In the genomic region with DNA sequence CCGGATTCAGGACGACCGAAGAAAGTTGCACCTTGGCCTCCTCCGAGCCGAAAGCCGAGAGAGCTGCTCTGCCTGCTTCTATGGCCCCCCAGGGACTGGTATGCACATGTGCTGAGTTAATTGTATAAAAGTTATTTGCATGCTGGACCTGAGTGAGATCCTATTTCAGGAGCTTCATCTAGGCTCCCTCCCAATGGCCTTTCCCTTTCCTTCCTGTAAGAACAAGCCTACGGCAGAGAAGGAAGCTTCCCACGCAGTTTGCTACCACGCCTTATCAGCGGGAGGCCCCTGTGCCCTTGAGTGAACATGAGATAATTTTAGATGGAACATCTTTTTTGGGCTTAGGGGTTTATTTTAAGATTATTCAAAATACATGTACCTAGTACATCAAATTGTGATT, we compare ENCODE assay signal across 22 cellular contexts.
DNase-seq lines count a peak whose midpoint lies in the region; ATAC-seq and TF ChIP-seq lines count a peak whose summit lies in the region.
"Had no signal": no experiment of that assay in that cellular context is flagged by ENCODE, and none has a peak within 500 bp of the region (broad histone marks: within the 10 kb centered on the region; RNA-seq: fewer than 3 reads in every experiment).

No MANE protein-coding gene starts in this region.

- peak; percentile 27 for DNase-seq in MCF 10A (ENCODE audit: unreplicated experiment)
- no peak for DNase-seq in breast epithelium (ENCODE audit: low spot score in 2 of 2)
- DNase-seq in epithelial cell of esophagus (ENCODE audit: low read depth), result peak; percentile 35
- DNase-seq in left kidney (ENCODE audit: low read depth, low spot score), result peak; percentile 12
- no peak for DNase-seq in upper lobe of right lung
- DNase-seq in activated T-cell treated with anti-CD3 and anti-CD28 coated beads, Interleukin-2, amount 50 U/mL, for 24 hours, result no peak
- DNase-seq: activated CD8-positive, alpha-beta memory T cell treated with anti-CD3 and anti-CD28 coated beads for 24 hours; body of pancreas; cortex of kidney; foreskin melanocyte; mammary epithelial cell; naive B cell; NCI-H1694 treated with DMSO at 0.1 percent for 48 hours; SIG-M5; T-helper 2 cell had no signal

- no peak overlapping the region for H3K4me3 Mint-ChIP-seq in MCF 10A (ENCODE audit: unreplicated experiment)
- no peak overlapping the region for H3K4me3 Mint-ChIP-seq in activated T-cell treated with anti-CD3 and anti-CD28 coated beads, Interleukin-2, amount 50 U/mL, for 24 hours
- H3K4me3 Mint-ChIP-seq: activated naive CD8-positive, alpha-beta T cell; WTC11 had no signal

- no peak for TF ChIP-seq CTCF in MCF 10A (IDR thresholded peaks at IDR 0.05; ENCODE audit: unreplicated experiment)
- TF ChIP-seq CTCF in breast epithelium (IDR thresholded peaks at IDR 0.05), result no peak
- TF ChIP-seq CTCF in epithelial cell of esophagus (IDR thresholded peaks at IDR 0.05; ENCODE audit: insufficient read depth, low read depth, low read length, missing control alignments), result no peak
- TF ChIP-seq CTCF in upper lobe of right lung (IDR thresholded peaks at IDR 0.05), result no peak

- H3K27me3 Mint-ChIP-seq in MCF 10A (ENCODE audit: insufficient read depth, unreplicated experiment), result no peaks in the 10 kb centered on the region
- peaks cover 5% of the 10 kb centered on the region for H3K27me3 Mint-ChIP-seq in activated T-cell treated with anti-CD3 and anti-CD28 coated beads, Interleukin-2, amount 50 U/mL, for 24 hours
- H3K27me3 Mint-ChIP-seq: activated naive CD8-positive, alpha-beta T cell; naive B cell had no signal

- POLR2A ChIA-PET in MCF 10A (lab: Yijun Ruan, JAX), result interaction anchor here (0.7 to 3.2 kb wide), 3 partner anchors 9 to 153 kb away, joined by 3 to 10 read pairs (median 3); no protein-coding TSS in a partner anchor

- H3K27me3 ChIP-seq in breast epithelium (no peaks in the 10 kb centered on the region), upper lobe of right lung (no peaks in the 10 kb centered on the region)
- H3K27me3 ChIP-seq: body of pancreas had no signal

- H3K4me1 ChIP-seq in breast epithelium, result no peaks in the 10 kb centered on the region
- H3K4me1 ChIP-seq in upper lobe of right lung, result peaks cover 5% of the 10 kb centered on the region
- H3K4me1 ChIP-seq: body of pancreas, parathyroid adenoma had no signal

- H3K9me3 ChIP-seq in breast epithelium, result peaks cover 0 to 3% of the 10 kb centered on the region in 2 donors
- no peaks in the 10 kb centered on the region for H3K9me3 ChIP-seq in upper lobe of right lung
- H3K9me3 ChIP-seq: thoracic aorta had no signal

- intact Hi-C loops in MCF 10A (cut with micrococcal nuclease), result no loop called here
- intact Hi-C loops in breast epithelium (cut with DNase I; ENCODE audit: low total_unique reads), result no loop called here
- intact Hi-C loops in upper lobe of right lung (cut with DNase I), result no loop called here

- no peak for TF ChIP-seq POLR2A in breast epithelium (IDR thresholded peaks at IDR 0.05)

- H3K4me3 ChIP-seq in breast epithelium (no peak overlapping the region), epithelial cell of esophagus (ENCODE audit: low read length) (no peak overlapping the region), upper lobe of right lung (no peak overlapping the region)
- H3K4me3 ChIP-seq: body of pancreas, thoracic aorta had no signal

- H3K9me3 Mint-ChIP-seq in MCF 10A (ENCODE audit: unreplicated experiment), result no peaks in the 10 kb centered on the region
- H3K9me3 Mint-ChIP-seq in activated T-cell treated with anti-CD3 and anti-CD28 coated beads, Interleukin-2, amount 50 U/mL, for 24 hours, result no peaks in the 10 kb centered on the region

- ATAC-seq in upper lobe of right lung (peak; percentile 29), GM19324 (IDR thresholded peaks at IDR 0.05; ENCODE audit: low FRiP score, unreplicated experiment) (no peak), HG02642 (IDR thresholded peaks at IDR 0.05; ENCODE audit: poor library complexity, unreplicated experiment) (no peak)
- ATAC-seq: body of pancreas, WTC11 had no signal

- CTCF ChIA-PET in MCF 10A (lab: Yijun Ruan, JAX), result interaction anchor here (0.6 to 7.2 kb wide), 3 partner anchors 8 to 36 kb away, joined by 3 to 85 read pairs (median 4); no protein-coding TSS in a partner anchor

- no peaks in the 10 kb centered on the region for H3K36me3 ChIP-seq in breast epithelium
- H3K36me3 ChIP-seq in upper lobe of right lung, result no peaks in the 10 kb centered on the region
- H3K36me3 ChIP-seq: thoracic aorta had no signal

- no TSS peak for BruUV-seq in MCF 10A (replicated peaks; lab: Mats Ljungman, UMichigan)

- peaks cover 5% of the 10 kb centered on the region for H3K36me3 Mint-ChIP-seq in MCF 10A (ENCODE audit: insufficient read depth, unreplicated experiment)
- H3K36me3 Mint-ChIP-seq in activated T-cell treated with anti-CD3 and anti-CD28 coated beads, Interleukin-2, amount 50 U/mL, for 24 hours (ENCODE audit: low read depth), result no peaks in the 10 kb centered on the region
- H3K36me3 Mint-ChIP-seq: activated naive CD8-positive, alpha-beta T cell; naive B cell; WTC11 had no signal

- H3K4me1 Mint-ChIP-seq in MCF 10A (ENCODE audit: insufficient read depth, unreplicated experiment), result peaks cover 28% of the 10 kb centered on the region
- H3K4me1 Mint-ChIP-seq in activated T-cell treated with anti-CD3 and anti-CD28 coated beads, Interleukin-2, amount 50 U/mL, for 24 hours (ENCODE audit: low read depth), result peaks cover 12% of the 10 kb centered on the region

- H3K27ac ChIP-seq in breast epithelium (peak overlapping the region in 1 of 2 donors; percentile 54), upper lobe of right lung (no peak overlapping the region)
- H3K27ac ChIP-seq: body of pancreas, C4-2B, parathyroid adenoma, thoracic aorta had no signal

- no peak overlapping the region for H3K27ac Mint-ChIP-seq in MCF 10A (ENCODE audit: low read depth, unreplicated experiment)
- H3K27ac Mint-ChIP-seq in activated T-cell treated with anti-CD3 and anti-CD28 coated beads, Interleukin-2, amount 50 U/mL, for 24 hours, result no peak overlapping the region
- H3K27ac Mint-ChIP-seq: activated naive CD8-positive, alpha-beta T cell; WTC11 had no signal

Comparison
In these comparisons a context has a peak if more than half of its experiments do, and no peak if none do; other contexts are left out.
1. DNase-seq: peak in MCF 10A (single experiment), epithelial cell of esophagus (single experiment) and left kidney (single experiment); none in breast epithelium (0 of 2), upper lobe of right lung (single experiment) and activated T-cell treated with anti-CD3 and anti-CD28 coated beads, Interleukin-2, amount 50 U/mL, for 24 hours (single experiment).